Comparison of ENCODE assay signal across 28 cellular contexts in the genomic region with DNA sequence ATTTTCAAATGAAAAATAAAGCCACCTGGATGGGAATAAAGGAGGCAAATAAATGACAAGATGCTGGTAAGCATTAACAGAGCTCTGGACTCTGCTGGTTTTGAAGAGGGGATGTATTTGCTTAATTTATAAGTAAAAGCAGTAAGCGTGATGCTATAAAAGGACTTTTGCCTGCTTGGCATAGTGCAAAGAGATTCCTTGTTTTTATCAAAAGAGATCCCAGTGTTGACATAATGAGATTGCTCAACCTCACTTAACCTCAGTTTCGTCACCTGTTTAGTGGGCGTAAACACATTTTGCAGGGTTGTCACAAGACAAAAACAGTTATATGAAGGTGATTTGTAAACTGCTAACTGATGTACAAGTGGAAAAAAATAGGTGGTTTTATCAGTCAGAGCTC. TPM values are rescaled to one million over a fixed set of nuclear protein-coding genes. Genes with fewer than 3 reads are reported as not detected.
DNase-seq lines count a peak whose midpoint lies in the region; ATAC-seq, FAIRE-seq and TF ChIP-seq lines count a peak whose summit lies in the region.
"Had no signal": no experiment of that assay in that cellular context is flagged by ENCODE, and none has a peak within 500 bp of the region (broad histone marks: within the 10 kb centered on the region; RNA-seq: fewer than 3 reads in every experiment).

No MANE protein-coding gene starts in this region.

- H3K27ac ChIP-seq in GM12878 (ENCODE audit: control insufficient read depth, insufficient read depth) (no peak overlapping the region), right lobe of liver (no peak overlapping the region)
- H3K27ac ChIP-seq: BLaER1 treated with 17β-estradiol and CSF1 and Interleukin-3, amounts not matched to agents 10 nM and 100 nM; HL-60; Peyer's patch had no signal

- H3K9me3 ChIP-seq in GM12878 (replicated peaks; ENCODE audit: control insufficient read depth, insufficient read depth, low read length) (no peaks in the 10 kb centered on the region), right lobe of liver (no peaks in the 10 kb centered on the region)
- H3K9me3 ChIP-seq: BLaER1 treated with 17β-estradiol and CSF1 and Interleukin-3, amounts not matched to agents 10 nM and 100 nM; Peyer's patch had no signal

- no peak overlapping the region for H3K9ac ChIP-seq in GM12878 (ENCODE audit: control insufficient read depth, insufficient read depth, low read length)
- H3K9ac ChIP-seq: BLaER1 treated with 17β-estradiol and CSF1 and Interleukin-3, amounts not matched to agents 10 nM and 100 nM had no signal

- SMC1A ChIA-PET in GM12878 (lab: Charles Lee; ENCODE audit: uncharacterized antibody, unreplicated experiment): interaction anchor here (1.0 kb wide), 1 partner anchor 13 kb away, joined by 4 read pairs; no protein-coding TSS in a partner anchor

- H3K4me1 ChIP-seq in GM12878 (ENCODE audit: control insufficient read depth, insufficient read depth, low read length) (no peaks in the 10 kb centered on the region), right lobe of liver (peaks cover 0 to 5% (median 0%) of the 10 kb centered on the region in 4 donors)
- H3K4me1 ChIP-seq: BLaER1 treated with 17β-estradiol and CSF1 and Interleukin-3, amounts not matched to agents 10 nM and 100 nM; Peyer's patch had no signal

- H3K4me3 ChIP-seq in GM12878 (no peak overlapping the region), right lobe of liver (no peak overlapping the region)
- H3K4me3 ChIP-seq: BLaER1 treated with 17β-estradiol and CSF1 and Interleukin-3, amounts not matched to agents 10 nM and 100 nM; Peyer's patch had no signal

- H4K20me1 ChIP-seq in GM12878 (ENCODE audit: control insufficient read depth, insufficient read depth): no peaks in the 10 kb centered on the region
- H4K20me1 ChIP-seq: BLaER1 treated with 17β-estradiol and CSF1 and Interleukin-3, amounts not matched to agents 10 nM and 100 nM had no signal

- no peak for ATAC-seq in GM12878
- peak; percentile 40 to 79 (median 48) for ATAC-seq in right lobe of liver
- ATAC-seq in naive thymus-derived CD8-positive, alpha-beta T cell: no peak
- ATAC-seq: HCT116 had no signal

- DNase-seq in NCI-H2107 treated with DMSO at 0.1 percent for 48 hours (lab: John Stamatoyannopoulos, UW; ENCODE audit: unreplicated experiment) (peak; percentile 64), NCI-H2107 (lab: John Stamatoyannopoulos, UW) (no peak), NCI-H345 (lab: John Stamatoyannopoulos, UW) (peak; percentile 25), GM12878 (ENCODE audit: low read depth, low spot score) (no peak), right lobe of liver (no peak), ureter (ENCODE audit: low spot score) (no peak)
- DNase-seq in naive thymus-derived CD8-positive, alpha-beta T cell: no peak
- DNase-seq: AML-193; CD4-positive, alpha-beta T cell; GOT3; Kasumi-1; NCI-H1105 treated with DMSO at 0.1 percent for 48 hours; NCI-H1694; NCI-H2081 treated with DMSO at 0.1 percent for 48 hours; NCI-H446 treated with DMSO at 0.1 percent for 48 hours; OCI-M1; Peyer's patch; SHP77 treated with DMSO at 0.1 percent for 48 hours; T-helper 1 cell had no signal

- H3K4me1 Mint-ChIP-seq in naive thymus-derived CD8-positive, alpha-beta T cell: no peaks in the 10 kb centered on the region

- POLR2A ChIA-PET in GM12878 (lab: Charles Lee): interaction anchor here (0.5 to 1.2 kb wide), 2 partner anchors 13 to 72 kb away, joined by 3 to 4 read pairs; no protein-coding TSS in a partner anchor
- POLR2A ChIA-PET in naive thymus-derived CD8-positive, alpha-beta T cell (lab: Charles Lee): no interaction called here

- no peak overlapping the region for H3K4me3 Mint-ChIP-seq in naive thymus-derived CD8-positive, alpha-beta T cell
- H3K4me3 Mint-ChIP-seq: CD4-positive, alpha-beta T cell; T-helper 2 cell treated with Interferon-gamma antibody and Interleukin-4, amounts not matched to agents 5 μg/mL and 100 μg/mL, for 36 hours had no signal

- H3K79me2 ChIP-seq in GM12878 (ENCODE audit: control insufficient read depth, insufficient read depth, low read length): no peaks in the 10 kb centered on the region

- in situ Hi-C loops in GM12878 (cut with MboI): no loop called here

- 69% methylated on average over 3 of the region's 3 CpGs for WGBS in GM12878 (ENCODE audit: insufficient coverage, insufficient replicate concordance, low lambda C conversion rate, missing lambda C conversion rate)
- WGBS in right lobe of liver (ENCODE audit: insufficient coverage, low coverage, low lambda C conversion rate, missing lambda C conversion rate): 41% methylated on average over 3 of the region's 3 CpGs

- H3K9me3 Mint-ChIP-seq in naive thymus-derived CD8-positive, alpha-beta T cell: peaks cover 0 to 5% (median 0%) of the 10 kb centered on the region in 9 donors
- H3K9me3 Mint-ChIP-seq: T-helper 2 cell treated with Interferon-gamma antibody and Interleukin-4, amounts not matched to agents 5 μg/mL and 100 μg/mL, for 36 hours had no signal

- intact Hi-C loops in GM12878 (cut with micrococcal nuclease; ENCODE audit: unreplicated experiment): no loop called here
- intact Hi-C loops in right lobe of liver (cut with DNase I): no loop called here

- RAD21 ChIA-PET in GM12878 (lab: Charles Lee; ENCODE audit: unreplicated experiment): interaction anchor here (0.6 to 1.1 kb wide), 3 partner anchors 22 to 577 kb away, joined by 3 read pairs; no protein-coding TSS in a partner anchor

- no peak for TF ChIP-seq RAD21 in GM12878 (IDR thresholded peaks at IDR 0.05; ENCODE audit: insufficient read depth, low read depth, low read length)

- H3K27me3 ChIP-seq in GM12878 (replicated peaks in 1 of 2; ENCODE audit: control insufficient read depth in 2 of 2, insufficient read depth in 2 of 2, low read length in 1 of 2): no peaks in the 10 kb centered on the region
- H3K27me3 ChIP-seq in right lobe of liver: no peaks in the 10 kb centered on the region
- H3K27me3 ChIP-seq: Peyer's patch had no signal

- no peak for FAIRE-seq in GM12878 (lab: Jason Lieb, UNC)
- FAIRE-seq: A204.1, D721Med, G401.6 had no signal

- TF ChIP-seq EP300 in GM12878 (IDR thresholded peaks at IDR 0.05; ENCODE audit: borderline replicate concordance in 1 of 2, control insufficient read depth in 1 of 2, low read depth in 2 of 2, low read length in 2 of 2): peak in 1 of 2 experiments; percentile 42; a peak in 1 of 4 replicates

- H3K4me2 ChIP-seq in GM12878 (ENCODE audit: control insufficient read depth, insufficient read depth): no peak overlapping the region
- H3K4me2 ChIP-seq: BLaER1 treated with 17β-estradiol and CSF1 and Interleukin-3, amounts not matched to agents 10 nM and 100 nM had no signal

- no peak overlapping the region for H2AFZ ChIP-seq in GM12878 (ENCODE audit: control insufficient read depth, low read depth, low read length)

- H3K27me3 Mint-ChIP-seq in naive thymus-derived CD8-positive, alpha-beta T cell: peaks cover 33 to 66% (median 45%) of the 10 kb centered on the region in 5 donors

- peaks cover 0 to 6% (median 0%) of the 10 kb centered on the region in 3 donors for H3K36me3 Mint-ChIP-seq in naive thymus-derived CD8-positive, alpha-beta T cell

- TF ChIP-seq POLR2A in GM12878 (IDR thresholded peaks at IDR 0.05; ENCODE audit: low read depth, low read length) (no peak), right lobe of liver (IDR thresholded peaks at IDR 0.05) (no peak)

- no TSS peak for BruUV-seq in GM12878 (replicated peaks; lab: Mats Ljungman, UMichigan)

- CTCF ChIA-PET in GM12878 (lab: Yijun Ruan, JAX): interaction anchor here (1.5 kb wide), 1 partner anchor 41 kb away, joined by 3 read pairs; no protein-coding TSS in a partner anchor

- TF ChIP-seq CTCF in GM12878 (IDR thresholded peaks at IDR 0.05 in 2 of 3, conservative IDR thresholded peaks at IDR 0.05 in 1 of 3; ENCODE audit: control insufficient read depth in 2 of 3, extremely low read depth in 1 of 3, insufficient read depth in 1 of 3, low read depth in 3 of 3, low read length in 3 of 3): no peak
- TF ChIP-seq CTCF in right lobe of liver (IDR thresholded peaks at IDR 0.05): no peak

- H3K36me3 ChIP-seq in GM12878 (ENCODE audit: control insufficient read depth in 2 of 2, insufficient read depth in 2 of 2, low read length in 1 of 2) (no peaks in the 10 kb centered on the region), right lobe of liver (no peaks in the 10 kb centered on the region)
- H3K36me3 ChIP-seq: BLaER1 treated with 17β-estradiol and CSF1 and Interleukin-3, amounts not matched to agents 10 nM and 100 nM; Peyer's patch had no signal

- no peak overlapping the region for H3K27ac Mint-ChIP-seq in naive thymus-derived CD8-positive, alpha-beta T cell
- H3K27ac Mint-ChIP-seq: CD4-positive, alpha-beta T cell; T-helper 2 cell treated with Interferon-gamma antibody and Interleukin-4, amounts not matched to agents 5 μg/mL and 100 μg/mL, for 36 hours had no signal

RNA-seq across cellular contexts. Expression of a gene that starts 13.8 kb away (rescaled TPM):
- 25.2 and 26.4 TPM in 2 replicates for total RNA-seq in GM12878 (2013; cell fraction: nucleolus; rRNA removed)
- total RNA-seq in GM12878 (2014; rRNA removed) (18.2 and 18.4 TPM in 2 replicates), GM12878 (2014; rRNA removed; fragmentation: Illumina TruSeq; extraction: Trizol) (11.2 and 12.6 TPM in 2 replicates), GM12878 (2021) (20.2 and 21.4 TPM in 2 replicates), right lobe of liver (1 to 10 TPM in 1 of 6 experiments, under 1 TPM in 5; 0.18 to 1.6 (median 0.33) TPM), ureter (not detected)
- 0.72 TPM for polyA plus RNA-seq in GM12878 (2011; ENCODE audit: low read depth)
- polyA plus RNA-seq in GM12878 (2011; rRNA removed) (56.2 and 61.1 TPM in 2 replicates), GM12878 (2014; fragmentation: Illumina TruSeq; extraction: Trizol) (19.3 and 19.6 TPM in 2 replicates), GM12878 (2014; fragmentation: Nextera tagmentation; extraction: Ambion mirVana) (10 to 100 TPM; 10.6 to 11.3 TPM), GM12878 (2014; rRNA removed) (21.8 and 26.8 TPM in 2 replicates), GM12878 (2016; fragmentation: Nextera tagmentation; extraction: Ambion mirVana) (10 to 100 TPM; 31.1 to 34.1 TPM)
- 68.1 and 75.3 TPM in 2 replicates for polyA plus RNA-seq in GM12878 (2011; cell fraction: cytosol; rRNA removed)
- polyA plus RNA-seq in GM12878 (2011; cell fraction: nucleus; rRNA removed): 32.5 and 37.1 TPM in 2 replicates
- 0.96 and 1.8 TPM in 2 replicates for polyA plus RNA-seq in GM12878 (2012)
- 24.4 and 31.1 TPM in 2 replicates for polyA minus RNA-seq in GM12878 (2011; rRNA and poly(A)+ RNA removed)
- polyA minus RNA-seq in GM12878 (2011; cell fraction: cytosol; rRNA and poly(A)+ RNA removed): 16.3 and 19.0 TPM in 2 replicates
- 16.0 and 22.7 TPM in 2 replicates for polyA minus RNA-seq in GM12878 (2011; cell fraction: nucleus; rRNA and poly(A)+ RNA removed)
- total RNA-seq in naive thymus-derived CD8-positive, alpha-beta T cell: not detected
- polyA plus RNA-seq in naive thymus-derived CD8-positive, alpha-beta T cell: not detected
- total RNA-seq: CD4-positive, alpha-beta T cell; M059J; Peyer's patch had no signal
- polyA plus RNA-seq: AG04450 had no signal

RNA-seq across cellular contexts. Expression of a gene that starts 54.2 kb away (rescaled TPM):
- total RNA-seq in GM12878 (2013; cell fraction: nucleolus; rRNA removed): 2.7 and 3.0 TPM in 2 replicates
- total RNA-seq in GM12878 (2014; rRNA removed): 0.28 and 0.38 TPM in 2 replicates
- total RNA-seq in GM12878 (2014; rRNA removed; fragmentation: Illumina TruSeq; extraction: Trizol): 0.27 and 0.37 TPM in 2 replicates
- 1.0 and 1.9 TPM in 2 replicates for total RNA-seq in GM12878 (2021)
- polyA plus RNA-seq in GM12878 (2011; ENCODE audit: low read depth): not detected
- polyA plus RNA-seq in GM12878 (2011; rRNA removed): 1.5 and 2.9 TPM in 2 replicates
- 0.99 and 1.0 TPM in 2 replicates for polyA plus RNA-seq in GM12878 (2011; cell fraction: cytosol; rRNA removed)
- polyA plus RNA-seq in GM12878 (2011; cell fraction: nucleus; rRNA removed): 5.1 and 6.1 TPM in 2 replicates
- 0.15 TPM in 1 of 2 replicates, not detected in the other for polyA plus RNA-seq in GM12878 (2012)
- 0.24 and 4.8 TPM in 2 replicates for polyA plus RNA-seq in GM12878 (2014; fragmentation: Illumina TruSeq; extraction: Trizol)
- under 1 TPM; 0.20 to 0.31 TPM for polyA plus RNA-seq in GM12878 (2014; fragmentation: Nextera tagmentation; extraction: Ambion mirVana)
- polyA plus RNA-seq in GM12878 (2014; rRNA removed): 0.34 and 0.55 TPM in 2 replicates
- under 1 TPM in 1 of 2 experiments, not detected in 1; 0.60 TPM for polyA plus RNA-seq in GM12878 (2016; fragmentation: Nextera tagmentation; extraction: Ambion mirVana)
- polyA minus RNA-seq in GM12878 (2011; rRNA and poly(A)+ RNA removed): 0.82 and 1.3 TPM in 2 replicates
- not detected in 2 replicates for polyA minus RNA-seq in GM12878 (2011; cell fraction: cytosol; rRNA and poly(A)+ RNA removed)
- polyA minus RNA-seq in GM12878 (2011; cell fraction: nucleus; rRNA and poly(A)+ RNA removed): 2.2 and 2.3 TPM in 2 replicates
- total RNA-seq in right lobe of liver: 1,000 to 10,000 TPM in 3 of 6 experiments, 100 to 1,000 TPM in 3; 873 to 2,034 (median 1,035) TPM
- 2.2 TPM for total RNA-seq in ureter
- under 1 TPM in 1 of 2 experiments, not detected in 1; 0.25 TPM for total RNA-seq in naive thymus-derived CD8-positive, alpha-beta T cell
- not detected for polyA plus RNA-seq in naive thymus-derived CD8-positive, alpha-beta T cell
- total RNA-seq: CD4-positive, alpha-beta T cell; M059J; Peyer's patch had no signal
- polyA plus RNA-seq: AG04450 had no signal

Comparison
In these comparisons a context has a peak if more than half of its experiments do, and no peak if none do; other contexts are left out.
1. DNase-seq: peak in NCI-H2107 treated with DMSO at 0.1 percent for 48 hours (single experiment) and NCI-H345 (single experiment); none in NCI-H2107 (single experiment), GM12878 (single experiment), right lobe of liver (0 of 3), ureter (single experiment) and naive thymus-derived CD8-positive, alpha-beta T cell (0 of 10).
2. ATAC-seq: peak in right lobe of liver (4 of 4); none in GM12878 (single experiment) and naive thymus-derived CD8-positive, alpha-beta T cell (0 of 2).
3. RNA of a gene that starts 13.8 kb away (total RNA-seq): 11.2 to 26.4 TPM in GM12878; 0.18 to 1.6 TPM in right lobe of liver, not detected in ureter (single experiment) and not detected in naive thymus-derived CD8-positive, alpha-beta T cell; every median in the first group is over 4 times any median in the second.
4. RNA of a gene that starts 54.2 kb away (total RNA-seq): 873 to 2,034 TPM in right lobe of liver; 2.2 TPM in ureter (single experiment), 0.27 to 3.0 TPM in GM12878 and 0.25 TPM in naive thymus-derived CD8-positive, alpha-beta T cell; every median in the first group is over 100 times any median in the second.